Comparison of ENCODE assay signal across 20 cellular contexts in the genomic region with DNA sequence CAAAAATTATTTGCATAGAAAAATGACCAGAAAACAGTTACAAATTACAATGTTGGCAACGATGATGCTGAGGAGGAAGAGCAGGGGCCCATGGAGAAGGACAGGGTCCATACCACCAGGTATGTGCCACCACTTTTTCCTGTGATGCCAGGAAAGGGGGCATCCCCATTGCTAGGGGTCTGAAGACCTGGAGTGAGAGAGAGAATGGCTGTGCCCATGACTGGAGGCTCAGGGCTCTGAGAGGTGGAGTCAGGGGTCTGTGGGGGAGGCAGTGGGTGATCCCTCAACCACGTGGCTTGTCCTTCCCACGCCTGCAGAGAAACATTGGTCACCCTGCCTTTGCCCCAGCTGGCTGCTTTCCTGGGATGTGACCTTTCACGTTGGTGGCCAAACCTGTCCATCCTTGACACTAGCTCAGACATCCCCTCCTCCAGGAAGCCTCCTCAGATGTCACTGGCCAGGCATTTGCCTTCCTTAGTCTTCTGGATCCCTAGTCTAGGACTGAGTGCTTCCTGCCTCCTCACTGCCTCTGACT. TPM values are rescaled to one million over a fixed set of nuclear protein-coding genes. Genes with fewer than 3 reads are reported as not detected.
A peak's percentile ranks its signal among the peaks of the same experiment; 100 is the strongest.
DNase-seq lines count a peak whose midpoint lies in the region; ATAC-seq, FAIRE-seq and TF ChIP-seq lines count a peak whose summit lies in the region.
"Had no signal": no experiment of that assay in that cellular context is flagged by ENCODE, and none has a peak within 500 bp of the region (broad histone marks: within the 10 kb centered on the region; RNA-seq: fewer than 3 reads in every experiment).

No MANE protein-coding gene starts in this region.

- no peaks in the 10 kb centered on the region for H3K27me3 ChIP-seq in PC-9 (ENCODE audit: insufficient read depth, low read depth)
- H3K27me3 ChIP-seq: BE2C, SJSA1 had no signal

- H3K36me3 Mint-ChIP-seq in activated CD4-positive, alpha-beta T cell treated with anti-CD3 and anti-CD28 coated beads, Interleukin-2, amount 10 ng/mL, durations not matched to agents 7 days and 5 days (ENCODE audit: low read depth): peaks cover 9% of the 10 kb centered on the region
- peaks cover 3% of the 10 kb centered on the region for H3K36me3 Mint-ChIP-seq in activated CD4-positive, alpha-beta T cell treated with anti-CD3 and anti-CD28 coated beads for 36 hours (ENCODE audit: low read depth)
- no peaks in the 10 kb centered on the region for H3K36me3 Mint-ChIP-seq in stimulated activated effector memory CD8-positive, alpha-beta T cell treated with anti-CD3 and anti-CD28 coated beads, Interleukin-12 subunit alpha, Interleukin-12 subunit beta, amount 100 ng/mL, for 72 hours
- H3K36me3 Mint-ChIP-seq: CD8-positive, alpha-beta memory T cell had no signal

- BruUV-seq in PC-9 (replicated peaks; lab: Mats Ljungman, UMichigan): no TSS peak

- H3K79me2 ChIP-seq in PC-9 (ENCODE audit: low read depth): no peaks in the 10 kb centered on the region

- no peak overlapping the region for H3K4me2 ChIP-seq in PC-9

- H3K36me3 ChIP-seq in KOPT-K1 (ENCODE audit: insufficient read depth, low read length): no peaks in the 10 kb centered on the region
- H3K36me3 ChIP-seq in PC-9 (ENCODE audit: low read depth): no peaks in the 10 kb centered on the region
- H3K36me3 ChIP-seq: BE2C, HAP-1, SJSA1 had no signal

- H3K27me3 Mint-ChIP-seq in activated CD4-positive, alpha-beta T cell treated with anti-CD3 and anti-CD28 coated beads, Interleukin-2, amount 10 ng/mL, durations not matched to agents 7 days and 5 days: no peaks in the 10 kb centered on the region
- H3K27me3 Mint-ChIP-seq in activated CD4-positive, alpha-beta T cell treated with anti-CD3 and anti-CD28 coated beads for 36 hours: no peaks in the 10 kb centered on the region

- DNase-seq in activated CD4-positive, alpha-beta T cell treated with anti-CD3 and anti-CD28 coated beads, Interleukin-2, amount 10 ng/mL, durations not matched to agents 7 days and 5 days: no peak
- no peak for DNase-seq in activated CD4-positive, alpha-beta T cell treated with anti-CD3 and anti-CD28 coated beads for 36 hours
- DNase-seq in islet precursor cell (peak; percentile 41), GM19239 (ENCODE audit: insufficient read length, low spot score) (no peak), PC-9 (no peak)
- DNase-seq in stimulated activated effector memory CD8-positive, alpha-beta T cell treated with anti-CD3 and anti-CD28 coated beads, Interleukin-12 subunit alpha, Interleukin-12 subunit beta, amount 100 ng/mL, for 72 hours (ENCODE audit: low spot score in 2 of 2): no peak
- DNase-seq: 8988T; BE2C; CD8-positive, alpha-beta memory T cell; DMS79; NCI-H1417; NCI-H1930; NCI-H774; PC-3 had no signal

- peaks cover 11% of the 10 kb centered on the region for H3K9me3 Mint-ChIP-seq in activated CD4-positive, alpha-beta T cell treated with anti-CD3 and anti-CD28 coated beads, Interleukin-2, amount 10 ng/mL, durations not matched to agents 7 days and 5 days
- H3K9me3 Mint-ChIP-seq in activated CD4-positive, alpha-beta T cell treated with anti-CD3 and anti-CD28 coated beads for 36 hours (ENCODE audit: low read depth): peaks cover 3% of the 10 kb centered on the region
- no peaks in the 10 kb centered on the region for H3K9me3 Mint-ChIP-seq in stimulated activated effector memory CD8-positive, alpha-beta T cell treated with anti-CD3 and anti-CD28 coated beads, Interleukin-12 subunit alpha, Interleukin-12 subunit beta, amount 100 ng/mL, for 72 hours
- H3K9me3 Mint-ChIP-seq: IgD-negative memory B cell had no signal

- H3K9me3 ChIP-seq in KOPT-K1 (ENCODE audit: insufficient read depth, low read length, poor library complexity, severe bottlenecking) (peaks cover 14% of the 10 kb centered on the region), PC-9 (ENCODE audit: insufficient read depth, low read depth) (peaks cover 3% of the 10 kb centered on the region; the same call in 1 of the 2 replicates)
- H3K9me3 ChIP-seq: HAP-1 had no signal

- POLR2A ChIA-PET in activated CD4-positive, alpha-beta T cell treated with anti-CD3 and anti-CD28 coated beads, Interleukin-2, amount 10 ng/mL, durations not matched to agents 7 days and 5 days (lab: Charles Lee): no interaction called here
- POLR2A ChIA-PET in activated CD4-positive, alpha-beta T cell treated with anti-CD3 and anti-CD28 coated beads for 36 hours (lab: Charles Lee): interaction anchor here (0.7 to 2.3 kb wide), 2 partner anchors 20 to 48 kb away, joined by 5 to 7 read pairs; no protein-coding TSS in a partner anchor
- POLR2A ChIA-PET in PC-9 (lab: Charles Lee; ENCODE audit: unreplicated experiment): no interaction called here

- peaks cover 32% of the 10 kb centered on the region for H3K4me1 ChIP-seq in PC-9 (replicated peaks; ENCODE audit: insufficient read depth)
- H3K4me1 ChIP-seq: HAP-1 had no signal

- FAIRE-seq in GM19239 (lab: Jason Lieb, UNC): no peak
- FAIRE-seq: D721Med had no signal

- TF ChIP-seq CTCF in PC-9 (conservative IDR thresholded peaks at IDR 0.05): no peak

- peaks cover 46% of the 10 kb centered on the region for H3K4me1 Mint-ChIP-seq in activated CD4-positive, alpha-beta T cell treated with anti-CD3 and anti-CD28 coated beads, Interleukin-2, amount 10 ng/mL, durations not matched to agents 7 days and 5 days
- H3K4me1 Mint-ChIP-seq in activated CD4-positive, alpha-beta T cell treated with anti-CD3 and anti-CD28 coated beads for 36 hours: peaks cover 26% of the 10 kb centered on the region
- peaks cover 62% of the 10 kb centered on the region for H3K4me1 Mint-ChIP-seq in stimulated activated effector memory CD8-positive, alpha-beta T cell treated with anti-CD3 and anti-CD28 coated beads, Interleukin-12 subunit alpha, Interleukin-12 subunit beta, amount 100 ng/mL, for 72 hours

- H3K27ac Mint-ChIP-seq in activated CD4-positive, alpha-beta T cell treated with anti-CD3 and anti-CD28 coated beads, Interleukin-2, amount 10 ng/mL, durations not matched to agents 7 days and 5 days: peak overlapping the region; percentile 37
- no peak overlapping the region for H3K27ac Mint-ChIP-seq in activated CD4-positive, alpha-beta T cell treated with anti-CD3 and anti-CD28 coated beads for 36 hours
- H3K27ac Mint-ChIP-seq in stimulated activated effector memory CD8-positive, alpha-beta T cell treated with anti-CD3 and anti-CD28 coated beads, Interleukin-12 subunit alpha, Interleukin-12 subunit beta, amount 100 ng/mL, for 72 hours: peak overlapping the region; percentile 66
- H3K27ac Mint-ChIP-seq: IgD-negative memory B cell had no signal

- no peak overlapping the region for H3K4me3 ChIP-seq in PC-9
- H3K4me3 ChIP-seq: HAP-1, SJSA1 had no signal

- H2AFZ ChIP-seq in PC-9: no peak overlapping the region

- intact Hi-C loops in activated CD4-positive, alpha-beta T cell treated with anti-CD3 and anti-CD28 coated beads for 36 hours (cut with DNase I, micrococcal nuclease): no loop called here
- intact Hi-C loops in PC-9 (cut with micrococcal nuclease; ENCODE audit: unreplicated experiment): loop anchor here (5.0 kb wide), 1 partner anchor 72 kb away; no protein-coding TSS in a partner anchor

- no peak overlapping the region for H3K4me3 Mint-ChIP-seq in activated CD4-positive, alpha-beta T cell treated with anti-CD3 and anti-CD28 coated beads, Interleukin-2, amount 10 ng/mL, durations not matched to agents 7 days and 5 days
- H3K4me3 Mint-ChIP-seq in activated CD4-positive, alpha-beta T cell treated with anti-CD3 and anti-CD28 coated beads for 36 hours: no peak overlapping the region
- no peak overlapping the region for H3K4me3 Mint-ChIP-seq in stimulated activated effector memory CD8-positive, alpha-beta T cell treated with anti-CD3 and anti-CD28 coated beads, Interleukin-12 subunit alpha, Interleukin-12 subunit beta, amount 100 ng/mL, for 72 hours
- H3K4me3 Mint-ChIP-seq: CD8-positive, alpha-beta memory T cell had no signal

- H3K9me2 ChIP-seq in PC-9 (ENCODE audit: insufficient read depth): no peaks in the 10 kb centered on the region

- H4K20me1 ChIP-seq in PC-9 (ENCODE audit: insufficient read depth): no peaks in the 10 kb centered on the region

- peak overlapping the region; percentile 13 for H3K27ac ChIP-seq in KOPT-K1 (ENCODE audit: low read depth, low read length, poor library complexity, severe bottlenecking)
- no peak overlapping the region for H3K27ac ChIP-seq in PC-9
- H3K27ac ChIP-seq: SJSA1 had no signal

- H3F3A ChIP-seq in PC-9 (ENCODE audit: insufficient read depth, low read depth): peaks cover 25% of the 10 kb centered on the region

- no peak for ATAC-seq in activated CD4-positive, alpha-beta T cell treated with anti-CD3 and anti-CD28 coated beads for 36 hours
- no peak for ATAC-seq in stimulated activated effector memory CD8-positive, alpha-beta T cell treated with anti-CD3 and anti-CD28 coated beads, Interleukin-12 subunit alpha, Interleukin-12 subunit beta, amount 100 ng/mL, for 72 hours
- no peak for ATAC-seq in GM19324 (IDR thresholded peaks at IDR 0.05; ENCODE audit: low FRiP score, unreplicated experiment)
- ATAC-seq: PC-3 had no signal

- CTCF ChIA-PET in activated CD4-positive, alpha-beta T cell treated with anti-CD3 and anti-CD28 coated beads, Interleukin-2, amount 10 ng/mL, durations not matched to agents 7 days and 5 days (lab: Charles Lee): interaction anchor here (0.6 to 3.2 kb wide), 8 partner anchors 9 to 45 kb away, joined by 3 to 14 read pairs (median 4); no protein-coding TSS in a partner anchor
- CTCF ChIA-PET in activated CD4-positive, alpha-beta T cell treated with anti-CD3 and anti-CD28 coated beads for 36 hours (lab: Charles Lee): no interaction called here
- CTCF ChIA-PET in PC-9 (lab: Charles Lee): interaction anchor here (0.5 kb wide), 1 partner anchor 31 kb away, joined by 4 read pairs; no protein-coding TSS in a partner anchor

RNA-seq across cellular contexts. Expression of a gene that starts 51.4 kb away (rescaled TPM):
- total RNA-seq in activated CD4-positive, alpha-beta T cell treated with anti-CD3 and anti-CD28 coated beads, Interleukin-2, amount 10 ng/mL, durations not matched to agents 7 days and 5 days: 100 to 1,000 TPM; 127 to 133 TPM
- total RNA-seq in activated CD4-positive, alpha-beta T cell treated with anti-CD3 and anti-CD28 coated beads for 36 hours: 100 to 1,000 TPM in 1 of 2 experiments, 10 to 100 TPM in 1; 100.0 to 103 TPM
- total RNA-seq in PC-9 (2021): 4.6 and 6.7 TPM in 2 replicates

Comparison
In these comparisons a context has a peak if more than half of its experiments do, and no peak if none do; other contexts are left out.
1. RNA of a gene that starts 51.4 kb away (total RNA-seq): 127 to 133 TPM in activated CD4-positive, alpha-beta T cell treated with anti-CD3 and anti-CD28 coated beads, Interleukin-2, amount 10 ng/mL, durations not matched to agents 7 days and 5 days and 100.0 to 103 TPM in activated CD4-positive, alpha-beta T cell treated with anti-CD3 and anti-CD28 coated beads for 36 hours; 4.6 to 6.7 TPM in PC-9; every median in the first group is over 10 times any median in the second.